9 cellular contexts compared by ENCODE assay signal in the genomic region with DNA sequence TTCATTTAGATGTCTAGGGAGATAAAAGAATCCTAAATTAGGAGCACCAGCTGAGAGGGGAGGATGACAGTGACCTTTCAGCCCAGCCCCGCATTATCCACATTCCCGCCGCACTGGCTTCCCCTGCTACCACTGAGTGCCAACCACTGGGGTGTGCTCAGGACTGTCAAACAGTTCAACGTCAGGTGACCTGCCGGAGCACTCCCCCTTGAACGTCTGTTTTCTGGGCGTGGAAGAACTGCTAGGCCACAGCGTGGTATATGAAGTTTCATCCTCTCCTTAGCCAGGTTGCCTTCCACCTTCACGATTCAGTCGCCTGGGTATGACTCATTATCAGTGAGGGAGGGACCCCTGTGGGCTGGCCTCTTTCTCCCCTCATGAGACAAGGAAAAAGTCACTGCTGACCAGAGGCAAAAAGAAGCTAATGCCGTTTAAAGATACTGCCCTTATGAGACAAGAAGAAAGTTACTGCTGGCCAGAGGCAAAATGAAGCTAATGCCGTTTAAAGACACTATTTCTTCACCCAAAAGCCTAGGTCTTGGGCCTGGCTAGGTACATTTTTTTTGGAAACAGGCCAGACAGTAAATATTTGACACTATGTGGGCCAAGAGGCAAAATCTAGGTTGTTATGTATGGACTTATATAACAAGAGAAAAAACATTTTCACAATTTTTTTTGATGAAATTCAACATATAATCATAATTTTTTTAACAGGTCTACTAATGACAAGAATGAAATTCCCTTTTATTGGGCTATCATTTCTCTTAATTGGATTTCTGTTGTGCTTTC. TPM values are rescaled to one million over a fixed set of nuclear protein-coding genes. Genes with fewer than 3 reads are reported as not detected.
DNase-seq lines count a peak whose midpoint lies in the region; ATAC-seq, FAIRE-seq and TF ChIP-seq lines count a peak whose summit lies in the region.
"Had no signal": no experiment of that assay in that cellular context is flagged by ENCODE, and none has a peak within 500 bp of the region (broad histone marks: within the 10 kb centered on the region; RNA-seq: fewer than 3 reads in every experiment).

No MANE protein-coding gene starts in this region.

- H3K4me3 Mint-ChIP-seq in activated CD4-positive, alpha-beta T cell treated with anti-CD3 and anti-CD28 coated beads for 36 hours: no peak overlapping the region
- no peak overlapping the region for H3K4me3 Mint-ChIP-seq in activated CD4-positive, alpha-beta T cell treated with anti-CD3 and anti-CD28 coated beads, Interleukin-2, amount 10 ng/mL, durations not matched to agents 24 days and 14 days
- no peak overlapping the region for H3K4me3 Mint-ChIP-seq in astrocyte (ENCODE audit: unreplicated experiment)
- no peak overlapping the region for H3K4me3 Mint-ChIP-seq in stimulated activated naive B cell treated with anti-CD40 and anti-IgM and Interleukin-4, amounts not matched to agents 10 μg/mL and 1 μg/mL and 100 μg/mL, for 72 hours

- H3K9me3 Mint-ChIP-seq in activated CD4-positive, alpha-beta T cell treated with anti-CD3 and anti-CD28 coated beads for 36 hours (ENCODE audit: low read depth): no peaks in the 10 kb centered on the region
- H3K9me3 Mint-ChIP-seq in activated CD4-positive, alpha-beta T cell treated with anti-CD3 and anti-CD28 coated beads, Interleukin-2, amount 10 ng/mL, durations not matched to agents 24 days and 14 days: no peaks in the 10 kb centered on the region
- H3K9me3 Mint-ChIP-seq in astrocyte (ENCODE audit: unreplicated experiment): no peaks in the 10 kb centered on the region
- no peaks in the 10 kb centered on the region for H3K9me3 Mint-ChIP-seq in stimulated activated naive B cell treated with anti-CD40 and anti-IgM and Interleukin-4, amounts not matched to agents 10 μg/mL and 1 μg/mL and 100 μg/mL, for 72 hours

- TF ChIP-seq CTCF in astrocyte (IDR thresholded peaks at IDR 0.05; ENCODE audit: insufficient read depth, low read depth, low read length): no peak
- TF ChIP-seq CTCF in stomach (IDR thresholded peaks at IDR 0.05): peak in 1 of 7 experiments; percentile 24

- TF ChIP-seq POLR2A in stomach (IDR thresholded peaks at IDR 0.05): no peak

- DNase-seq in activated CD4-positive, alpha-beta T cell treated with anti-CD3 and anti-CD28 coated beads for 36 hours: peak; percentile 44
- no peak for DNase-seq in activated CD4-positive, alpha-beta T cell treated with anti-CD3 and anti-CD28 coated beads, Interleukin-2, amount 10 ng/mL, durations not matched to agents 24 days and 14 days
- DNase-seq in astrocyte (ENCODE audit: low read depth) (no peak), left colon (peak; percentile 68 to 83), stomach (peak; percentile 62), KG1 (lab: John Stamatoyannopoulos, UW) (no peak), UCSD-AML1 (lab: John Stamatoyannopoulos, UW; ENCODE audit: unreplicated experiment) (no peak)
- no peak for DNase-seq in stimulated activated naive B cell treated with anti-CD40 and anti-IgM and Interleukin-4, amounts not matched to agents 10 μg/mL and 1 μg/mL and 100 μg/mL, for 72 hours
- DNase-seq: SW 1271 had no signal

- H3K9me3 ChIP-seq in astrocyte (ENCODE audit: insufficient read depth, low read depth, low read length) (no peaks in the 10 kb centered on the region), stomach (no peaks in the 10 kb centered on the region)

- no peaks in the 10 kb centered on the region for H3K27me3 Mint-ChIP-seq in activated CD4-positive, alpha-beta T cell treated with anti-CD3 and anti-CD28 coated beads for 36 hours
- H3K27me3 Mint-ChIP-seq in activated CD4-positive, alpha-beta T cell treated with anti-CD3 and anti-CD28 coated beads, Interleukin-2, amount 10 ng/mL, durations not matched to agents 24 days and 14 days: no peaks in the 10 kb centered on the region
- H3K27me3 Mint-ChIP-seq in astrocyte (ENCODE audit: low read depth, unreplicated experiment): no peaks in the 10 kb centered on the region
- H3K27me3 Mint-ChIP-seq in stimulated activated naive B cell treated with anti-CD40 and anti-IgM and Interleukin-4, amounts not matched to agents 10 μg/mL and 1 μg/mL and 100 μg/mL, for 72 hours: no peaks in the 10 kb centered on the region

- intact Hi-C loops in activated CD4-positive, alpha-beta T cell treated with anti-CD3 and anti-CD28 coated beads for 36 hours (cut with DNase I, micrococcal nuclease): loop anchor here in 1 of 2 experiments (10.0 kb wide), 1 partner anchor 1311 kb away; a partner anchor contains a TSS
- intact Hi-C loops in activated CD4-positive, alpha-beta T cell treated with anti-CD3 and anti-CD28 coated beads, Interleukin-2, amount 10 ng/mL, durations not matched to agents 24 days and 14 days (cut with micrococcal nuclease): loop anchor here (10.0 kb wide), 1 partner anchor 1311 kb away; a partner anchor contains a TSS
- intact Hi-C loops in left colon (cut with DNase I, micrococcal nuclease): no loop called here
- intact Hi-C loops in stomach (cut with DNase I; ENCODE audit: low total_unique reads): no loop called here

- H3K36me3 ChIP-seq in astrocyte (ENCODE audit: insufficient read depth, low read length): no peaks in the 10 kb centered on the region
- H3K36me3 ChIP-seq in stomach: peaks cover 0 to 34% (median 28%) of the 10 kb centered on the region in 4 donors

- H3K9ac ChIP-seq in astrocyte (ENCODE audit: low read length): no peak overlapping the region

- H3K79me2 ChIP-seq in astrocyte (ENCODE audit: insufficient read depth, low read length): no peaks in the 10 kb centered on the region

- peak overlapping the region; percentile 39 for H3K27ac Mint-ChIP-seq in activated CD4-positive, alpha-beta T cell treated with anti-CD3 and anti-CD28 coated beads for 36 hours
- no peak overlapping the region for H3K27ac Mint-ChIP-seq in activated CD4-positive, alpha-beta T cell treated with anti-CD3 and anti-CD28 coated beads, Interleukin-2, amount 10 ng/mL, durations not matched to agents 24 days and 14 days
- no peak overlapping the region for H3K27ac Mint-ChIP-seq in astrocyte (ENCODE audit: unreplicated experiment)
- H3K27ac Mint-ChIP-seq in stimulated activated naive B cell treated with anti-CD40 and anti-IgM and Interleukin-4, amounts not matched to agents 10 μg/mL and 1 μg/mL and 100 μg/mL, for 72 hours: no peak overlapping the region

- peaks cover 7% of the 10 kb centered on the region for H3K4me1 ChIP-seq in astrocyte (ENCODE audit: insufficient read depth, low read length)
- peaks cover 26 to 43% (median 36%) of the 10 kb centered on the region in 4 donors for H3K4me1 ChIP-seq in stomach

- H3K36me3 Mint-ChIP-seq in activated CD4-positive, alpha-beta T cell treated with anti-CD3 and anti-CD28 coated beads for 36 hours (ENCODE audit: low read depth): peaks cover 14% of the 10 kb centered on the region
- peaks cover 11% of the 10 kb centered on the region for H3K36me3 Mint-ChIP-seq in activated CD4-positive, alpha-beta T cell treated with anti-CD3 and anti-CD28 coated beads, Interleukin-2, amount 10 ng/mL, durations not matched to agents 24 days and 14 days (ENCODE audit: low read depth)
- H3K36me3 Mint-ChIP-seq in astrocyte (ENCODE audit: low read depth, unreplicated experiment): peaks cover 2% of the 10 kb centered on the region
- H3K36me3 Mint-ChIP-seq in stimulated activated naive B cell treated with anti-CD40 and anti-IgM and Interleukin-4, amounts not matched to agents 10 μg/mL and 1 μg/mL and 100 μg/mL, for 72 hours: no peaks in the 10 kb centered on the region

- H3K4me2 ChIP-seq in astrocyte (ENCODE audit: low read length): no peak overlapping the region

- peak overlapping the region; percentile 10 for H2AFZ ChIP-seq in astrocyte (ENCODE audit: low read depth, low read length)

- ATAC-seq in activated CD4-positive, alpha-beta T cell treated with anti-CD3 and anti-CD28 coated beads for 36 hours: no peak
- ATAC-seq in left colon: peak; percentile 55
- no peak for ATAC-seq in stimulated activated naive B cell treated with anti-CD40 and anti-IgM and Interleukin-4, amounts not matched to agents 10 μg/mL and 1 μg/mL and 100 μg/mL, for 72 hours (replicated peaks)

- H4K20me1 ChIP-seq in astrocyte (ENCODE audit: insufficient read depth, low read length): no peaks in the 10 kb centered on the region

- no peaks in the 10 kb centered on the region for H3K27me3 ChIP-seq in astrocyte (ENCODE audit: insufficient read depth, low read length)
- H3K27me3 ChIP-seq in stomach: no peaks in the 10 kb centered on the region

- H3K4me1 Mint-ChIP-seq in activated CD4-positive, alpha-beta T cell treated with anti-CD3 and anti-CD28 coated beads for 36 hours: peaks cover 36% of the 10 kb centered on the region
- peaks cover 23% of the 10 kb centered on the region for H3K4me1 Mint-ChIP-seq in activated CD4-positive, alpha-beta T cell treated with anti-CD3 and anti-CD28 coated beads, Interleukin-2, amount 10 ng/mL, durations not matched to agents 24 days and 14 days
- H3K4me1 Mint-ChIP-seq in astrocyte (ENCODE audit: low read depth, unreplicated experiment): peaks cover 11% of the 10 kb centered on the region
- H3K4me1 Mint-ChIP-seq in stimulated activated naive B cell treated with anti-CD40 and anti-IgM and Interleukin-4, amounts not matched to agents 10 μg/mL and 1 μg/mL and 100 μg/mL, for 72 hours: peaks cover 0 to 1% of the 10 kb centered on the region in 2 donors

- POLR2A ChIA-PET in activated CD4-positive, alpha-beta T cell treated with anti-CD3 and anti-CD28 coated beads for 36 hours (lab: Charles Lee): interaction anchor here (0.6 kb wide), 1 partner anchor 315 kb away, joined by 3 read pairs; no protein-coding TSS in a partner anchor

- FAIRE-seq in astrocyte (lab: Jason Lieb, UNC): no peak

- H3K27ac ChIP-seq in astrocyte (ENCODE audit: low read depth, low read length) (no peak overlapping the region), stomach (peak overlapping the region; percentile 61 to 83 (median 72))

- TF ChIP-seq EP300 in stomach (IDR thresholded peaks at IDR 0.05): no peak

- H3K4me3 ChIP-seq in astrocyte (ENCODE audit: insufficient read depth, low read depth, low read length) (no peak overlapping the region), stomach (no peak overlapping the region)

- 24 to 48% (median 39%) methylated on average over 12 of the region's 12 CpGs for WGBS in stomach, 5 donors

- CTCF ChIA-PET in activated CD4-positive, alpha-beta T cell treated with anti-CD3 and anti-CD28 coated beads for 36 hours (lab: Charles Lee): interaction anchor here (1.1 to 2.1 kb wide), 3 partner anchors 43 to 309 kb away, joined by 3 to 12 read pairs (median 3); no protein-coding TSS in a partner anchor

RNA-seq across cellular contexts. Expression of a gene that starts 4.6 kb away (rescaled TPM):
- total RNA-seq in activated CD4-positive, alpha-beta T cell treated with anti-CD3 and anti-CD28 coated beads for 36 hours: 10 to 100 TPM; 20.9 to 29.2 TPM
- total RNA-seq in activated CD4-positive, alpha-beta T cell treated with anti-CD3 and anti-CD28 coated beads, Interleukin-2, amount 10 ng/mL, durations not matched to agents 24 days and 14 days: 6.6 and 7.2 TPM in 2 replicates
- total RNA-seq in astrocyte (15.1 and 15.2 TPM in 2 replicates), left colon (10 to 100 TPM; 17.0 to 28.4 TPM), stomach (10 to 100 TPM in 4 of 5 donors, 1 to 10 TPM in 1; 1.2 to 22.2 (median 12.3) TPM)
- polyA plus RNA-seq in stomach: 10 to 100 TPM; 44.8 to 73.3 (median 53.0) TPM

RNA-seq across cellular contexts. Expression of a gene that starts 4.9 kb away (rescaled TPM):
- total RNA-seq in activated CD4-positive, alpha-beta T cell treated with anti-CD3 and anti-CD28 coated beads for 36 hours: 10 to 100 TPM; 72.6 to 85.5 TPM
- 41.5 and 42.4 TPM in 2 replicates for total RNA-seq in activated CD4-positive, alpha-beta T cell treated with anti-CD3 and anti-CD28 coated beads, Interleukin-2, amount 10 ng/mL, durations not matched to agents 24 days and 14 days
- total RNA-seq in astrocyte (43.0 and 43.3 TPM in 2 replicates), left colon (10 to 100 TPM; 69.4 to 75.1 TPM), stomach (10 to 100 TPM in 2 of 5 donors, 1 to 10 TPM in 2, not detected in 1; 2.2 to 79.4 (median 24.1) TPM)
- 10 to 100 TPM; 40.0 to 52.7 (median 48.7) TPM for polyA plus RNA-seq in stomach

RNA-seq across cellular contexts. Expression of a gene that starts 55.3 kb away (rescaled TPM):
- total RNA-seq in activated CD4-positive, alpha-beta T cell treated with anti-CD3 and anti-CD28 coated beads for 36 hours: 10 to 100 TPM; 27.9 to 35.4 TPM
- 40.0 and 45.0 TPM in 2 replicates for total RNA-seq in activated CD4-positive, alpha-beta T cell treated with anti-CD3 and anti-CD28 coated beads, Interleukin-2, amount 10 ng/mL, durations not matched to agents 24 days and 14 days
- total RNA-seq in astrocyte (17.2 and 20.8 TPM in 2 replicates), left colon (10 to 100 TPM; 19.1 to 19.9 TPM), stomach (10 to 100 TPM in 3 of 5 donors, 1 to 10 TPM in 2; 1.8 to 29.4 (median 11.4) TPM)
- polyA plus RNA-seq in stomach: 1 to 10 TPM; 4.6 to 6.9 (median 6.0) TPM

Comparison
In these comparisons a context has a peak if more than half of its experiments do, and no peak if none do; other contexts are left out.
1. DNase-seq: peak in activated CD4-positive, alpha-beta T cell treated with anti-CD3 and anti-CD28 coated beads for 36 hours (single experiment), left colon (2 of 2) and stomach (single experiment); none in activated CD4-positive, alpha-beta T cell treated with anti-CD3 and anti-CD28 coated beads, Interleukin-2, amount 10 ng/mL, durations not matched to agents 24 days and 14 days (single experiment), astrocyte (single experiment), stimulated activated naive B cell treated with anti-CD40 and anti-IgM and Interleukin-4, amounts not matched to agents 10 μg/mL and 1 μg/mL and 100 μg/mL, for 72 hours (single experiment), KG1 (single experiment) and UCSD-AML1 (single experiment).